19 cellular contexts compared by ENCODE assay signal in genomic region chr5:61667523-61668229, GRCh38.
"Had no signal": no experiment of that assay in that cellular context is flagged by ENCODE, and none has a peak within 500 bp of the region (broad histone marks: within the 10 kb centered on the region; RNA-seq: fewer than 3 reads in every experiment).

No MANE protein-coding gene starts in this region.

- H3K4me3 ChIP-seq: ascending aorta, breast epithelium, esophagus muscularis mucosa, SJCRH30, smooth muscle cell, testis had no signal

- H3K9me3 ChIP-seq: ascending aorta, breast epithelium, esophagus muscularis mucosa, SJCRH30, testis had no signal

- H3K9me3 Mint-ChIP-seq: activated naive CD8-positive, alpha-beta T cell treated with anti-CD3 and anti-CD28 coated beads, Interleukin-2, amount 50 U/mL, for 24 hours; immature natural killer cell; natural killer cell treated with Interleukin-12 subunit alpha and Interleukin-12 subunit beta and Interleukin-15 and Interleukin-18, amount 100 ng/mL, for 72 hours; stimulated activated naive CD8-positive, alpha-beta T cell treated with anti-CD3 and anti-CD28 coated beads, Interleukin-15, Interleukin-2, amounts not matched to agents 100 ng/mL and 50 ng/mL, for 24 hours had no signal

- H3K4me1 Mint-ChIP-seq: activated naive CD8-positive, alpha-beta T cell treated with anti-CD3 and anti-CD28 coated beads, Interleukin-2, amount 50 U/mL, for 24 hours had no signal

- H3K4me2 ChIP-seq: smooth muscle cell had no signal

- H3K27ac ChIP-seq: ascending aorta, breast epithelium, esophagus muscularis mucosa, SJCRH30, testis had no signal

- H3K4me3 Mint-ChIP-seq: activated naive CD8-positive, alpha-beta T cell treated with anti-CD3 and anti-CD28 coated beads, Interleukin-2, amount 50 U/mL, for 24 hours; immature natural killer cell; natural killer cell treated with Interleukin-12 subunit alpha and Interleukin-12 subunit beta and Interleukin-15 and Interleukin-18, amount 100 ng/mL, for 72 hours; stimulated activated naive CD8-positive, alpha-beta T cell treated with anti-CD3 and anti-CD28 coated beads, Interleukin-15, Interleukin-2, amounts not matched to agents 100 ng/mL and 50 ng/mL, for 24 hours had no signal

- DNase-seq: activated CD4-positive, CD25-positive, alpha-beta regulatory T cell treated with anti-CD3 and anti-CD28 coated beads, Interleukin-2, amount 50 U/mL, for 72 hours; activated naive CD4-positive, alpha-beta T cell treated with Interleukin-2 at 50 U/mL for 16 hours; activated naive CD8-positive, alpha-beta T cell treated with anti-CD3 and anti-CD28 coated beads, Interleukin-2, amount 50 U/mL, for 24 hours; activated T-cell treated with anti-CD3 and anti-CD28 coated beads for 4 hours; foreskin melanocyte; immature natural killer cell; mesendoderm; occipital lobe; right cardiac atrium; SJCRH30; T-helper 2 cell; testis had no signal

- H3K36me3 ChIP-seq: ascending aorta, breast epithelium, esophagus muscularis mucosa, SJCRH30 had no signal

- H3K27ac Mint-ChIP-seq: activated naive CD8-positive, alpha-beta T cell treated with anti-CD3 and anti-CD28 coated beads, Interleukin-2, amount 50 U/mL, for 24 hours; immature natural killer cell; natural killer cell treated with Interleukin-12 subunit alpha and Interleukin-12 subunit beta and Interleukin-15 and Interleukin-18, amount 100 ng/mL, for 72 hours; progenitor cell of endocrine pancreas; stimulated activated naive CD8-positive, alpha-beta T cell treated with anti-CD3 and anti-CD28 coated beads, Interleukin-15, Interleukin-2, amounts not matched to agents 100 ng/mL and 50 ng/mL, for 24 hours had no signal

- H3K36me3 Mint-ChIP-seq: immature natural killer cell; natural killer cell treated with Interleukin-12 subunit alpha and Interleukin-12 subunit beta and Interleukin-15 and Interleukin-18, amount 100 ng/mL, for 72 hours had no signal

- H3K27me3 ChIP-seq: ascending aorta, breast epithelium, esophagus muscularis mucosa, testis had no signal

- ATAC-seq: activated naive CD8-positive, alpha-beta T cell treated with anti-CD3 and anti-CD28 coated beads, Interleukin-2, amount 50 U/mL, for 24 hours; natural killer cell treated with Interleukin-12 subunit alpha and Interleukin-12 subunit beta and Interleukin-15 and Interleukin-18, amount 100 ng/mL, for 72 hours had no signal

- H3K4me1 ChIP-seq: ascending aorta, breast epithelium, SJCRH30, testis had no signal
